ENCODE assay signal across 16 cellular contexts in genomic region chr2:41910126-41910525, GRCh38.
DNase-seq lines count a peak whose midpoint lies in the region; ATAC-seq and TF ChIP-seq lines count a peak whose summit lies in the region.
"Had no signal": no experiment of that assay in that cellular context is flagged by ENCODE, and none has a peak within 500 bp of the region (broad histone marks: within the 10 kb centered on the region; RNA-seq: fewer than 3 reads in every experiment).

No MANE protein-coding gene starts in this region.

- no peaks in the 10 kb centered on the region for H3K36me3 Mint-ChIP-seq in mesothelial cell of epicardium

- no peak for TF ChIP-seq CTCF in epithelial cell of esophagus (IDR thresholded peaks at IDR 0.05; ENCODE audit: insufficient read depth, low read depth, low read length, missing control alignments)
- TF ChIP-seq CTCF in mesothelial cell of epicardium (IDR thresholded peaks at IDR 0.05; ENCODE audit: unreplicated experiment), result no peak

- no peak for ATAC-seq in GM18858 (IDR thresholded peaks at IDR 0.05; ENCODE audit: unreplicated experiment)

- H3K4me3 ChIP-seq in epithelial cell of esophagus (ENCODE audit: low read length), result no peak overlapping the region
- H3K4me3 ChIP-seq: coronary artery, ovary, tibial nerve had no signal

- H3K27me3 Mint-ChIP-seq in mesothelial cell of epicardium (ENCODE audit: low read depth), result no peaks in the 10 kb centered on the region

- H3K4me1 Mint-ChIP-seq in mesothelial cell of epicardium, result peaks cover 28% of the 10 kb centered on the region

- H3K27ac Mint-ChIP-seq in mesothelial cell of epicardium, result no peak overlapping the region

- DNase-seq in NK-92 treated with Interleukin-12 subunit alpha and Interleukin-12 subunit beta, amount 100 ng/mL, for 24 hours (lab: John Stamatoyannopoulos, UW), result peak; percentile 13
- no peak for DNase-seq in NK-92 (lab: John Stamatoyannopoulos, UW; ENCODE audit: unreplicated experiment)
- peak; percentile 75 for DNase-seq in LHCN-M2 (ENCODE audit: low read depth)
- peak; percentile 41 for DNase-seq in epithelial cell of esophagus (ENCODE audit: low read depth)
- DNase-seq in renal cortical epithelial cell (ENCODE audit: low read depth), result peak; percentile 95
- DNase-seq in DMS79 (lab: John Stamatoyannopoulos, UW), result no peak
- no peak for DNase-seq in mesothelial cell of epicardium (ENCODE audit: low spot score in 2 of 2, unreplicated experiment in 2 of 2)
- DNase-seq: 8988T; activated effector memory CD4-positive, alpha-beta T cell treated with anti-CD3 and anti-CD28 coated beads, Interleukin-2, amount 50 U/mL, for 16 hours; anterior cingulate cortex; NCI-H446 treated with DMSO at 0.1 percent for 48 hours; ovary; stimulated activated CD4-positive, alpha-beta T cell treated with anti-CD3 and anti-CD28 coated beads, Interleukin-2, amount 100 ng/mL, for 48 hours had no signal

- no peak overlapping the region for H3K4me3 Mint-ChIP-seq in mesothelial cell of epicardium

- H3K9me3 Mint-ChIP-seq in mesothelial cell of epicardium, result no peaks in the 10 kb centered on the region

Comparison
In these comparisons a context has a peak if more than half of its experiments do, and no peak if none do; other contexts are left out.
1. DNase-seq: peak in NK-92 treated with Interleukin-12 subunit alpha and Interleukin-12 subunit beta, amount 100 ng/mL, for 24 hours (single experiment), LHCN-M2 (single experiment), epithelial cell of esophagus (single experiment) and renal cortical epithelial cell (single experiment); none in NK-92 (single experiment), DMS79 (single experiment) and mesothelial cell of epicardium (0 of 2).